ENCODE assay signal across 2 cellular contexts in genomic region chr22:31046591-31047226, GRCh38.
TF ChIP-seq lines count a peak whose summit lies in the region.

No MANE protein-coding gene starts in this region.

TF ChIP-seq in SK-N-SH, 30 proteins besides CTCF, POLR2A, EP300 and RAD21 (continued from another document):
- TF ChIP-seq PBX3 (IDR thresholded peaks at IDR 0.05) (no peak), ZBTB33 (IDR thresholded peaks at IDR 0.05; ENCODE audit: borderline replicate concordance, low read depth) (no peak), SIN3A (IDR thresholded peaks at IDR 0.05; ENCODE audit: borderline replicate concordance, low read depth, low read length) (no peak), FOSL2 (IDR thresholded peaks at IDR 0.05; ENCODE audit: borderline replicate concordance, low read depth) (no peak)

TF ChIP-seq in SK-N-SH treated with all-trans-retinoic acid at 6 μM for 48 hours, 23 proteins besides CTCF, POLR2A, EP300 and RAD21 (continued from another document):
- no peak for TF ChIP-seq PATZ1 (CRISPR knock-in tag; IDR thresholded peaks at IDR 0.05; ENCODE audit: borderline replicate concordance)
- TF ChIP-seq ZNF70 (CRISPR knock-in tag; IDR thresholded peaks at IDR 0.05) = no peak
- TF ChIP-seq BACH2 (CRISPR knock-in tag; IDR thresholded peaks at IDR 0.05; ENCODE audit: borderline replicate concordance) = no peak
- no peak for TF ChIP-seq ZNF565 (CRISPR knock-in tag; conservative IDR thresholded peaks at IDR 0.05; ENCODE audit: low read depth)
- TF ChIP-seq CSDC2 (CRISPR knock-in tag; IDR thresholded peaks at IDR 0.05) = no peak
- no peak for TF ChIP-seq CREB5 (CRISPR knock-in tag; IDR thresholded peaks at IDR 0.05; ENCODE audit: low read depth)
